Comparison of ENCODE assay signal across 8 cellular contexts in genomic region chr12:46217686-46218508, GRCh38. TPM values are rescaled to one million over a fixed set of nuclear protein-coding genes. Genes with fewer than 3 reads are reported as not detected.
DNase-seq lines count a peak whose midpoint lies in the region; ATAC-seq, FAIRE-seq and TF ChIP-seq lines count a peak whose summit lies in the region.

No MANE protein-coding gene starts in this region.

- H3K27me3 Mint-ChIP-seq in activated CD4-positive, alpha-beta memory T cell treated with anti-CD3 and anti-CD28 coated beads, Interleukin-2, amount 10 ng/mL, durations not matched to agents 7 days and 5 days: no peaks in the 10 kb centered on the region

- no peak overlapping the region for H3K14ac ChIP-seq in trophoblast cell (ENCODE audit: low read length)

- no peak overlapping the region for H4K12ac ChIP-seq in trophoblast cell (ENCODE audit: low read depth, low read length)

- peaks cover 16% of the 10 kb centered on the region for H3K79me1 ChIP-seq in trophoblast cell (ENCODE audit: low read length)

- no peak for TF ChIP-seq CTCF in HL-60 (IDR thresholded peaks at IDR 0.05; ENCODE audit: insufficient read depth, low read length)

- peaks cover 83% of the 10 kb centered on the region for H3K36me3 Mint-ChIP-seq in activated CD4-positive, alpha-beta memory T cell treated with anti-CD3 and anti-CD28 coated beads, Interleukin-2, amount 10 ng/mL, durations not matched to agents 7 days and 5 days (ENCODE audit: low read depth)

- TF ChIP-seq POLR2A in GM12892 (IDR thresholded peaks at IDR 0.05; ENCODE audit: low read depth, low read length): no peak

- no peak overlapping the region for H3K4me2 ChIP-seq in trophoblast cell (ENCODE audit: low read length)

- ATAC-seq in GM21447 (IDR thresholded peaks at IDR 0.05; ENCODE audit: unreplicated experiment): peak; percentile 63

- no peaks in the 10 kb centered on the region for H3K9me3 Mint-ChIP-seq in activated CD4-positive, alpha-beta memory T cell treated with anti-CD3 and anti-CD28 coated beads, Interleukin-2, amount 10 ng/mL, durations not matched to agents 7 days and 5 days

- peak overlapping the region; percentile 62 for H4K8ac ChIP-seq in trophoblast cell (ENCODE audit: low read depth, low read length)

- no peak overlapping the region for H3K9ac ChIP-seq in trophoblast cell (ENCODE audit: low read length)

- H3K27ac ChIP-seq in HL-60 (replicated peaks) (peak overlapping the region; percentile 3; the same call in 1 of the 2 replicates), trophoblast cell (ENCODE audit: low read depth, low read length) (peak overlapping the region; percentile 94)

- peaks cover 9 to 22% of the 10 kb centered on the region in 2 experiments for H3K36me3 ChIP-seq in trophoblast cell (ENCODE audit: control insufficient read depth in 1 of 2, insufficient read depth in 2 of 2, low read length in 2 of 2)

- H3K27me3 ChIP-seq in HL-60 (ENCODE audit: insufficient read depth, poor library complexity, severe bottlenecking) (no peaks in the 10 kb centered on the region), trophoblast cell (ENCODE audit: insufficient read depth, low read length) (no peaks in the 10 kb centered on the region)

- H4K91ac ChIP-seq in trophoblast cell (ENCODE audit: low read depth, low read length): peak overlapping the region; percentile 58

- POLR2A ChIA-PET in activated CD4-positive, alpha-beta memory T cell treated with anti-CD3 and anti-CD28 coated beads, Interleukin-2, amount 10 ng/mL, durations not matched to agents 7 days and 5 days (lab: Charles Lee): interaction anchor here (0.6 to 15.6 kb wide), 17 partner anchors 12 to 1859 kb away, joined by 3 to 449 read pairs (median 5); partner anchors contain the start of genes SCAF11, SLC38A1 and SLC38A2

- peak overlapping the region; percentile 82 for H3K18ac ChIP-seq in trophoblast cell (ENCODE audit: low read length)

- peak overlapping the region; percentile 95 for H3K27ac Mint-ChIP-seq in activated CD4-positive, alpha-beta memory T cell treated with anti-CD3 and anti-CD28 coated beads, Interleukin-2, amount 10 ng/mL, durations not matched to agents 7 days and 5 days

- H3K23ac ChIP-seq in trophoblast cell (ENCODE audit: low read length): no peak overlapping the region

- peak overlapping the region; percentile 41 for H2BK120ac ChIP-seq in trophoblast cell (ENCODE audit: insufficient read depth, low read length, poor library complexity)

- H2BK12ac ChIP-seq in trophoblast cell (ENCODE audit: low read length): no peak overlapping the region

- DNase-seq in GM12892 (ENCODE audit: insufficient read length) (peak; percentile 9), HL-60 (ENCODE audit: low read depth in 1 of 2, low spot score in 1 of 2) (peak; percentile 18 to 93), trophoblast cell (peak in 1 of 2 donors; percentile 10), cortex of kidney (lab: John Stamatoyannopoulos, UW) (no peak), NCI-H1694 treated with DMSO at 0.1 percent for 48 hours (lab: John Stamatoyannopoulos, UW) (no peak), HCEC 1CT (no peak)
- peak; percentile 81 for DNase-seq in activated CD4-positive, alpha-beta memory T cell treated with anti-CD3 and anti-CD28 coated beads, Interleukin-2, amount 10 ng/mL, durations not matched to agents 7 days and 5 days

- H3K4me3 ChIP-seq in HL-60 (replicated peaks; ENCODE audit: insufficient read depth, low read length) (no peak overlapping the region), trophoblast cell (ENCODE audit: low read depth, low read length) (no peak overlapping the region)

- FAIRE-seq in GM12892 (lab: Jason Lieb, UNC): peak; percentile 74

- CTCF ChIA-PET in activated CD4-positive, alpha-beta memory T cell treated with anti-CD3 and anti-CD28 coated beads, Interleukin-2, amount 10 ng/mL, durations not matched to agents 7 days and 5 days (lab: Charles Lee): interaction anchor here (0.8 to 4.2 kb wide), 3 partner anchors 48 to 92 kb away, joined by 4 to 40 read pairs (median 10); partner anchors contain the start of gene SLC38A1

- peak overlapping the region; percentile 73 for H3K4me3 Mint-ChIP-seq in activated CD4-positive, alpha-beta memory T cell treated with anti-CD3 and anti-CD28 coated beads, Interleukin-2, amount 10 ng/mL, durations not matched to agents 7 days and 5 days

- H2AFZ ChIP-seq in trophoblast cell (ENCODE audit: insufficient read depth, low read length, poor library complexity): no peak overlapping the region

- H3K9me3 ChIP-seq in trophoblast cell (ENCODE audit: insufficient read depth, low read depth, low read length): no peaks in the 10 kb centered on the region

- H2AK5ac ChIP-seq in trophoblast cell (ENCODE audit: low read length): no peak overlapping the region

- H2BK5ac ChIP-seq in trophoblast cell (ENCODE audit: low read depth, low read length, poor library complexity): peak overlapping the region; percentile 78

- no peaks in the 10 kb centered on the region for H3K79me2 ChIP-seq in trophoblast cell (ENCODE audit: control insufficient read depth, insufficient read depth, low read length, poor library complexity)

- no CpG with 5 or more reads among the region's 9 CpGs for WGBS in trophoblast cell (ENCODE audit: extremely low coverage, insufficient coverage, insufficient read length)

- H3K4me1 Mint-ChIP-seq in activated CD4-positive, alpha-beta memory T cell treated with anti-CD3 and anti-CD28 coated beads, Interleukin-2, amount 10 ng/mL, durations not matched to agents 7 days and 5 days: peaks cover 94% of the 10 kb centered on the region

- H3K4me1 ChIP-seq in trophoblast cell (ENCODE audit: control insufficient read depth in 1 of 2, insufficient read depth in 2 of 2, low read length in 2 of 2): peaks cover 12 to 31% of the 10 kb centered on the region in 2 experiments

- H3K4ac ChIP-seq in trophoblast cell (ENCODE audit: low read depth, low read length): peak overlapping the region; percentile 82

RNA-seq across cellular contexts. Expression of gene SLC38A1, which starts 50.9 kb away (rescaled TPM):
- polyA plus RNA-seq in GM12892 (2012; ENCODE audit: missing spikeins): 56.2 TPM
- 100 to 1,000 TPM; 209 to 214 TPM for total RNA-seq in activated CD4-positive, alpha-beta memory T cell treated with anti-CD3 and anti-CD28 coated beads, Interleukin-2, amount 10 ng/mL, durations not matched to agents 7 days and 5 days
- 376 TPM in 2 replicates for polyA plus RNA-seq in trophoblast cell (2013)

Comparison
In these comparisons a context has a peak if more than half of its experiments do, and no peak if none do; other contexts are left out.
1. DNase-seq: peak in GM12892 (single experiment), HL-60 (2 of 2) and activated CD4-positive, alpha-beta memory T cell treated with anti-CD3 and anti-CD28 coated beads, Interleukin-2, amount 10 ng/mL, durations not matched to agents 7 days and 5 days (single experiment); none in cortex of kidney (single experiment), NCI-H1694 treated with DMSO at 0.1 percent for 48 hours (single experiment) and HCEC 1CT (single experiment).